1 cellular context compared by ENCODE assay signal in genomic region chr18:3889803-3890202, GRCh38.
TF ChIP-seq lines count a peak whose summit lies in the region.

No MANE protein-coding gene starts in this region.

TF ChIP-seq in HepG2, 621 proteins besides CTCF, POLR2A, EP300 and RAD21 (continued from another document):
- no peak for TF ChIP-seq SNAPC4 (CRISPR knock-in tag; IDR thresholded peaks at IDR 0.05)
- TF ChIP-seq, protein P1, sequence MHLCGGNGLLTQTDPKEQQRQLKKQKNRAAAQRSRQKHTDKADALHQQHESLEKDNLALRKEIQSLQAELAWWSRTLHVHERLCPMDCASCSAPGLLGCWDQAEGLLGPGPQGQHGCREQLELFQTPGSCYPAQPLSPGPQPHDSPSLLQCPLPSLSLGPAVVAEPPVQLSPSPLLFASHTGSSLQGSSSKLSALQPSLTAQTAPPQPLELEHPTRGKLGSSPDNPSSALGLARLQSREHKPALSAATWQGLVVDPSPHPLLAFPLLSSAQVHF (CRISPR knock-in tag; IDR thresholded peaks at IDR 0.05), result no peak
- TF ChIP-seq GATAD1 (CRISPR knock-in tag; IDR thresholded peaks at IDR 0.05), result no peak
- no peak for TF ChIP-seq ZNF788 (CRISPR knock-in tag; IDR thresholded peaks at IDR 0.05; ENCODE audit: borderline replicate concordance)
- no peak for TF ChIP-seq ZNF121 (CRISPR knock-in tag; IDR thresholded peaks at IDR 0.05)
- TF ChIP-seq, protein P2, sequence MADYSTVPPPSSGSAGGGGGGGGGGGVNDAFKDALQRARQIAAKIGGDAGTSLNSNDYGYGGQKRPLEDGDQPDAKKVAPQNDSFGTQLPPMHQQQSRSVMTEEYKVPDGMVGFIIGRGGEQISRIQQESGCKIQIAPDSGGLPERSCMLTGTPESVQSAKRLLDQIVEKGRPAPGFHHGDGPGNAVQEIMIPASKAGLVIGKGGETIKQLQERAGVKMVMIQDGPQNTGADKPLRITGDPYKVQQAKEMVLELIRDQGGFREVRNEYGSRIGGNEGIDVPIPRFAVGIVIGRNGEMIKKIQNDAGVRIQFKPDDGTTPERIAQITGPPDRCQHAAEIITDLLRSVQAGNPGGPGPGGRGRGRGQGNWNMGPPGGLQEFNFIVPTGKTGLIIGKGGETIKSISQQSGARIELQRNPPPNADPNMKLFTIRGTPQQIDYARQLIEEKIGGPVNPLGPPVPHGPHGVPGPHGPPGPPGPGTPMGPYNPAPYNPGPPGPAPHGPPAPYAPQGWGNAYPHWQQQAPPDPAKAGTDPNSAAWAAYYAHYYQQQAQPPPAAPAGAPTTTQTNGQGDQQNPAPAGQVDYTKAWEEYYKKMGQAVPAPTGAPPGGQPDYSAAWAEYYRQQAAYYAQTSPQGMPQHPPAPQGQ (CRISPR knock-in tag; IDR thresholded peaks at IDR 0.05; ENCODE audit: borderline replicate concordance), result no peak
- TF ChIP-seq ZNF138 (CRISPR knock-in tag; IDR thresholded peaks at IDR 0.05; ENCODE audit: low read depth), result no peak
- TF ChIP-seq MZF1 (CRISPR knock-in tag; IDR thresholded peaks at IDR 0.05; ENCODE audit: borderline replicate concordance), result no peak
- TF ChIP-seq ZGPAT (CRISPR knock-in tag; IDR thresholded peaks at IDR 0.05), result no peak
- TF ChIP-seq, protein P3, sequence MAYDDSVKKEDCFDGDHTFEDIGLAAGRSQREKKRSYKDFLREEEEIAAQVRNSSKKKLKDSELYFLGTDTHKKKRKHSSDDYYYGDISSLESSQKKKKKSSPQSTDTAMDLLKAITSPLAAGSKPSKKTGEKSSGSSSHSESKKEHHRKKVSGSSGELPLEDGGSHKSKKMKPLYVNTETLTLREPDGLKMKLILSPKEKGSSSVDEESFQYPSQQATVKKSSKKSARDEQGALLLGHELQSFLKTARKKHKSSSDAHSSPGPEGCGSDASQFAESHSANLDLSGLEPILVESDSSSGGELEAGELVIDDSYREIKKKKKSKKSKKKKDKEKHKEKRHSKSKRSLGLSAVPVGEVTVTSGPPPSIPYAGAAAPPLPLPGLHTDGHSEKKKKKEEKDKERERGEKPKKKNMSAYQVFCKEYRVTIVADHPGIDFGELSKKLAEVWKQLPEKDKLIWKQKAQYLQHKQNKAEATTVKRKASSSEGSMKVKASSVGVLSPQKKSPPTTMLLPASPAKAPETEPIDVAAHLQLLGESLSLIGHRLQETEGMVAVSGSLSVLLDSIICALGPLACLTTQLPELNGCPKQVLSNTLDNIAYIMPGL (CRISPR knock-in tag; IDR thresholded peaks at IDR 0.05; ENCODE audit: borderline replicate concordance in 1 of 2, low read depth in 1 of 2), result no peak
